ENCODE assay signal across 32 cellular contexts in genomic region chr4:10128761-10129160, GRCh38.
"Had no signal": no experiment of that assay in that cellular context is flagged by ENCODE, and none has a peak within 500 bp of the region (broad histone marks: within the 10 kb centered on the region; RNA-seq: fewer than 3 reads in every experiment).

No MANE protein-coding gene starts in this region.

- H3K4me2 ChIP-seq: smooth muscle cell had no signal

- H3K9me3 ChIP-seq: adrenal gland, body of pancreas, gastrocnemius medialis, right atrium auricular region, thoracic aorta, uterus had no signal

- H3K36me3 Mint-ChIP-seq: activated naive CD4-positive, alpha-beta T cell treated with anti-CD3 and anti-CD28 coated beads, Interleukin-2, amount 50 U/mL, for 72 hours; mesothelial cell of epicardium; naive thymus-derived CD8-positive, alpha-beta T cell; type B pancreatic cell had no signal

- ATAC-seq: activated naive CD4-positive, alpha-beta T cell treated with anti-CD3 and anti-CD28 coated beads, Interleukin-2, amount 50 U/mL, for 72 hours; body of pancreas; left colon; naive thymus-derived CD8-positive, alpha-beta T cell had no signal

- FAIRE-seq: kidney had no signal

- H3K27me3 ChIP-seq: adrenal gland, body of pancreas, dorsolateral prefrontal cortex, gastrocnemius medialis, right atrium auricular region, uterus had no signal

- H3K4me3 Mint-ChIP-seq: activated B cell treated with CpG ODN at 0.5 μM for 24 hours; activated T-cell treated with anti-CD3 and anti-CD28 coated beads, Interleukin-2, amount 50 U/mL, for 72 hours; mesothelial cell of epicardium; naive thymus-derived CD8-positive, alpha-beta T cell; neural crest cell; type B pancreatic cell had no signal

- H3K4me3 ChIP-seq: adrenal gland, body of pancreas, coronary artery, dorsolateral prefrontal cortex, gastrocnemius medialis, right atrium auricular region, smooth muscle cell, thoracic aorta, uterus had no signal

- H3K9me3 Mint-ChIP-seq: activated B cell treated with CpG ODN at 0.5 μM for 24 hours; activated naive CD4-positive, alpha-beta T cell treated with anti-CD3 and anti-CD28 coated beads, Interleukin-2, amount 50 U/mL, for 72 hours; naive thymus-derived CD8-positive, alpha-beta T cell; neural crest cell; type B pancreatic cell had no signal

- H3K27ac ChIP-seq: adrenal gland, body of pancreas, dorsolateral prefrontal cortex, right atrium auricular region, thoracic aorta, uterus had no signal

- H3K27ac Mint-ChIP-seq: activated B cell treated with CpG ODN at 0.5 μM for 24 hours; activated naive CD4-positive, alpha-beta T cell treated with anti-CD3 and anti-CD28 coated beads, Interleukin-2, amount 50 U/mL, for 72 hours; activated T-cell treated with anti-CD3 and anti-CD28 coated beads, Interleukin-2, amount 50 U/mL, for 72 hours; mesothelial cell of epicardium; type B pancreatic cell had no signal

- DNase-seq: activated B cell treated with CpG ODN at 0.5 μM for 24 hours; activated CD4-positive, alpha-beta T cell treated with anti-CD3 and anti-CD28 coated beads for 4 hours; activated CD4-positive, alpha-beta T cell treated with anti-CD3 and anti-CD28 coated beads, Interleukin-2, amount 50 U/mL, for 4 hours; activated naive CD4-positive, alpha-beta T cell; activated T-cell treated with anti-CD3 and anti-CD28 coated beads for 4 hours; activated T-cell treated with anti-CD3 and anti-CD28 coated beads, Interleukin-2, amount 50 U/mL, for 72 hours; adrenal gland; aorta; body of pancreas; dorsolateral prefrontal cortex; effector memory CD4-positive, alpha-beta T cell; erythroblast; glutamatergic neuron; kidney; left colon; naive thymus-derived CD8-positive, alpha-beta T cell; nucleus accumbens; stimulated activated CD4-positive, alpha-beta T cell treated with anti-CD3 and anti-CD28 coated beads, Interleukin-1b, Interleukin-23, amount 100 ng/mL, for 48 hours; stimulated activated CD4-positive, alpha-beta T cell treated with anti-CD3 and anti-CD28 coated beads, Interleukin-4, amount 100 ng/mL, for 4 hours; stimulated activated CD8-positive, alpha-beta memory T cell treated with anti-CD3 and anti-CD28 coated beads, Interleukin-4, amount 100 ng/mL, for 48 hours; stimulated activated naive CD4-positive, alpha-beta T cell; T-helper 2 cell; uterus had no signal

- H3K4me1 Mint-ChIP-seq: activated B cell treated with CpG ODN at 0.5 μM for 24 hours had no signal

- H3K36me3 ChIP-seq: adrenal gland, gastrocnemius medialis, right atrium auricular region, thoracic aorta, uterus had no signal

- H3K4me1 ChIP-seq: adrenal gland, body of pancreas, uterus had no signal
